Comparison of ENCODE assay signal across 11 cellular contexts in genomic region chr11:27916541-27917100, GRCh38.
DNase-seq lines count a peak whose midpoint lies in the region; ATAC-seq and TF ChIP-seq lines count a peak whose summit lies in the region.
"Had no signal": no experiment of that assay in that cellular context is flagged by ENCODE, and none has a peak within 500 bp of the region (broad histone marks: within the 10 kb centered on the region; RNA-seq: fewer than 3 reads in every experiment).

No MANE protein-coding gene starts in this region.

- H4K8ac ChIP-seq in IMR-90 (ENCODE audit: low read depth in 2 of 2, low read length in 2 of 2), result no peak overlapping the region

- H3K23ac ChIP-seq in IMR-90 (ENCODE audit: low read depth, low read length), result no peak overlapping the region

- no peak for TF ChIP-seq POLR2A in IMR-90 (IDR thresholded peaks at IDR 0.05; ENCODE audit: low read depth, low read length)

- no peak overlapping the region for H2AK9ac ChIP-seq in IMR-90 (replicated peaks; ENCODE audit: low read depth, low read length, poor library complexity)

- no peak overlapping the region for H4K5ac ChIP-seq in IMR-90 (ENCODE audit: low read depth, low read length)

- 100% methylated on average over 2 of the region's 6 CpGs; no CpG with 5 or more reads in 1 of the 2 experiments for WGBS in IMR-90 (ENCODE audit: extremely low coverage in 2 of 2, insufficient read length in 1 of 2), 2 experiments

- in situ Hi-C loops in GM13977 (cut with MboI; ENCODE audit: low pct_unique_long_range_greater_than_20kb, low sequenced_read_pairs, unreplicated experiment) (no loop called here), IMR-90 (cut with MboI; ENCODE audit: low sequenced_read_pairs) (no loop called here)

- H2BK120ac ChIP-seq in IMR-90 (ENCODE audit: low read depth, low read length), result no peak overlapping the region; the same call in 1 of the 2 replicates

- H3K4me3 ChIP-seq in IMR-90 (ENCODE audit: insufficient read depth, low read depth, low read length) (no peak overlapping the region), tibial artery (no peak overlapping the region)
- H3K4me3 ChIP-seq: right atrium auricular region had no signal

- H3K4me1 ChIP-seq in IMR-90 (ENCODE audit: control insufficient read depth, insufficient read depth, low read length), result peaks cover 6% of the 10 kb centered on the region; the same call in 1 of the 2 replicates
- H3K4me1 ChIP-seq in tibial artery, result no peaks in the 10 kb centered on the region
- H3K4me1 ChIP-seq: BE2C, right atrium auricular region had no signal

- dilution Hi-C loops in IMR-90 (cut with HindIII; ENCODE audit: low sequenced_read_pairs, unreplicated experiment), result no loop called here

- 0 out of 2 replicates have a peak overlapping the region, but pooled peaks have one; percentile 21 for H3K14ac ChIP-seq in IMR-90 (replicated peaks; ENCODE audit: low read depth, low read length)

- TF ChIP-seq RAD21 in IMR-90 (IDR thresholded peaks at IDR 0.05; ENCODE audit: low read length), result no peak

- H3K4ac ChIP-seq in IMR-90 (ENCODE audit: low read depth, low read length), result no peak overlapping the region; the same call in 1 of the 2 replicates

- ATAC-seq in GM19455 (IDR thresholded peaks at IDR 0.05; ENCODE audit: unreplicated experiment) (peak; percentile 86), HG02938 (IDR thresholded peaks at IDR 0.05; ENCODE audit: unreplicated experiment) (peak; percentile 94), IMR-90 (ENCODE audit: low read depth) (no peak)

- H4K20me1 ChIP-seq in IMR-90 (ENCODE audit: insufficient read depth, low read length), result no peaks in the 10 kb centered on the region

- TF ChIP-seq CTCF in GM13977 (IDR thresholded peaks at IDR 0.05; ENCODE audit: extremely low read depth, insufficient read depth, missing control alignments), result no peak
- no peak for TF ChIP-seq CTCF in IMR-90 (conservative IDR thresholded peaks at IDR 0.05; ENCODE audit: low read depth, low read length)
- no peak for TF ChIP-seq CTCF in tibial artery (IDR thresholded peaks at IDR 0.05)

- H3K36me3 ChIP-seq in IMR-90 (ENCODE audit: control insufficient read depth, insufficient read depth, low read length), result no peaks in the 10 kb centered on the region
- H3K36me3 ChIP-seq in tibial artery, result no peaks in the 10 kb centered on the region
- H3K36me3 ChIP-seq: BE2C, right atrium auricular region had no signal

- H3K9me3 ChIP-seq in IMR-90 (ENCODE audit: control insufficient read depth, insufficient read depth, low read length) (no peaks in the 10 kb centered on the region), tibial artery (no peaks in the 10 kb centered on the region)
- H3K9me3 ChIP-seq: BE2C, right atrium auricular region had no signal

- H3K4me2 ChIP-seq in IMR-90 (ENCODE audit: low read depth, low read length), result no peak overlapping the region

- H3K56ac ChIP-seq in IMR-90 (ENCODE audit: extremely low read depth, insufficient read depth, low read length), result no peak overlapping the region

- H3K9ac ChIP-seq in IMR-90 (ENCODE audit: low read depth, low read length), result no peak overlapping the region

- intact Hi-C loops in IMR-90 (cut with micrococcal nuclease) (no loop called here), tibial artery (cut with DNase I; ENCODE audit: low total_unique reads) (no loop called here)

- peak; percentile 31 for DNase-seq in GM13977 (ENCODE audit: low spot score)
- DNase-seq in IMR-90, result peak; percentile 23
- no peak for DNase-seq in NCI-H2107 (lab: John Stamatoyannopoulos, UW)
- DNase-seq in tibial artery, result no peak
- DNase-seq in AG20443 (ENCODE audit: low spot score), result no peak
- DNase-seq in activated naive CD4-positive, alpha-beta T cell treated with Interleukin-2 at 50 U/mL for 16 hours, result no peak
- DNase-seq: BE2C, NCI-H446 treated with DMSO at 0.1 percent for 48 hours had no signal

- H2BK20ac ChIP-seq in IMR-90 (ENCODE audit: low read depth, low read length), result peak overlapping the region; percentile 58

- no peak overlapping the region for H2BK5ac ChIP-seq in IMR-90 (ENCODE audit: low read depth, low read length, poor library complexity, severe bottlenecking)

- H3K9me1 ChIP-seq in IMR-90 (ENCODE audit: insufficient read depth, low read length), result peaks cover 6% of the 10 kb centered on the region; the same call in 1 of the 2 replicates

- no peaks in the 10 kb centered on the region for H3K27me3 ChIP-seq in IMR-90 (ENCODE audit: control insufficient read depth, insufficient read depth, low read length)
- H3K27me3 ChIP-seq in tibial artery, result no peaks in the 10 kb centered on the region
- H3K27me3 ChIP-seq: BE2C, right atrium auricular region had no signal

- H3K79me1 ChIP-seq in IMR-90 (ENCODE audit: low read depth in 1 of 2, low read length in 2 of 2), result no peaks in the 10 kb centered on the region

- no peak overlapping the region; the same call in 1 of the 2 replicates for H2AK5ac ChIP-seq in IMR-90 (ENCODE audit: low read depth, low read length)

- H3K27ac ChIP-seq in IMR-90 (ENCODE audit: insufficient read depth, low read length) (no peak overlapping the region), tibial artery (no peak overlapping the region)
- H3K27ac ChIP-seq: right atrium auricular region had no signal

- no TSS peak for BruUV-seq in IMR-90 (replicated peaks; lab: Mats Ljungman, UMichigan)

- H3K18ac ChIP-seq in IMR-90 (ENCODE audit: low read depth, low read length), result no peak overlapping the region

- no peak overlapping the region for H4K91ac ChIP-seq in IMR-90 (ENCODE audit: insufficient read depth, low read depth, low read length)

- POLR2A ChIA-PET in IMR-90 (lab: Charles Lee; ENCODE audit: unreplicated experiment), result no interaction called here

- peak overlapping the region; percentile 58; the same call in 1 of the 3 replicates for H2BK15ac ChIP-seq in IMR-90 (ENCODE audit: low read depth, low read length)

- CTCF ChIA-PET in IMR-90 (lab: Yijun Ruan, JAX), result interaction anchor here (0.6 kb wide), 1 partner anchor 1269 kb away, joined by 3 read pairs; no protein-coding TSS in a partner anchor

- no peak overlapping the region for H2AFZ ChIP-seq in IMR-90 (replicated peaks; ENCODE audit: low read length, poor library complexity)

TF ChIP-seq in IMR-90, 13 proteins besides CTCF, POLR2A, EP300 and RAD21:
- TF ChIP-seq CEBPB (IDR thresholded peaks at IDR 0.05; ENCODE audit: low read depth, low read length), result no peak
- no peak for TF ChIP-seq ELK1 (IDR thresholded peaks at IDR 0.05; ENCODE audit: borderline replicate concordance, low read depth, low read length)
- TF ChIP-seq, protein P1, sequence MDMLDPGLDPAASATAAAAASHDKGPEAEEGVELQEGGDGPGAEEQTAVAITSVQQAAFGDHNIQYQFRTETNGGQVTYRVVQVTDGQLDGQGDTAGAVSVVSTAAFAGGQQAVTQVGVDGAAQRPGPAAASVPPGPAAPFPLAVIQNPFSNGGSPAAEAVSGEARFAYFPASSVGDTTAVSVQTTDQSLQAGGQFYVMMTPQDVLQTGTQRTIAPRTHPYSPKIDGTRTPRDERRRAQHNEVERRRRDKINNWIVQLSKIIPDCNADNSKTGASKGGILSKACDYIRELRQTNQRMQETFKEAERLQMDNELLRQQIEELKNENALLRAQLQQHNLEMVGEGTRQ (IDR thresholded peaks at IDR 0.05; ENCODE audit: low read depth, low read length), result no peak
- TF ChIP-seq RCOR1 (IDR thresholded peaks at IDR 0.05; ENCODE audit: insufficient replicate concordance, low read length), result no peak

Comparison
In these comparisons a context has a peak if more than half of its experiments do, and no peak if none do; other contexts are left out.
1. DNase-seq: peak in GM13977 (single experiment) and IMR-90 (single experiment); none in NCI-H2107 (single experiment), tibial artery (0 of 2), AG20443 (single experiment) and activated naive CD4-positive, alpha-beta T cell treated with Interleukin-2 at 50 U/mL for 16 hours (single experiment).